In genomic region chr1:241518447-241519307, GRCh38 we compare ENCODE assay signal across 1 cellular context.
TF ChIP-seq lines count a peak whose summit lies in the region.

No MANE protein-coding gene starts in this region.

TF ChIP-seq in HCT116, 20 proteins besides CTCF, POLR2A, EP300 and RAD21 (continued from another document):
- TF ChIP-seq ZBTB33 (IDR thresholded peaks at IDR 0.05; ENCODE audit: extremely low read depth, insufficient replicate concordance, low read length) (no peak), SP1 (IDR thresholded peaks at IDR 0.05; ENCODE audit: low read depth) (no peak), EZH2 (IDR thresholded peaks at IDR 0.05) (no peak), EZH2phosphoT487 (IDR thresholded peaks at IDR 0.05; ENCODE audit: borderline replicate concordance) (no peak), SIN3A (IDR thresholded peaks at IDR 0.05; ENCODE audit: low read depth) (no peak)
- TF ChIP-seq, protein P1, sequence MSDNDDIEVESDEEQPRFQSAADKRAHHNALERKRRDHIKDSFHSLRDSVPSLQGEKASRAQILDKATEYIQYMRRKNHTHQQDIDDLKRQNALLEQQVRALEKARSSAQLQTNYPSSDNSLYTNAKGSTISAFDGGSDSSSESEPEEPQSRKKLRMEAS (IDR thresholded peaks at IDR 0.05) = no peak
